ENCODE assay signal across 11 cellular contexts in the genomic region with DNA sequence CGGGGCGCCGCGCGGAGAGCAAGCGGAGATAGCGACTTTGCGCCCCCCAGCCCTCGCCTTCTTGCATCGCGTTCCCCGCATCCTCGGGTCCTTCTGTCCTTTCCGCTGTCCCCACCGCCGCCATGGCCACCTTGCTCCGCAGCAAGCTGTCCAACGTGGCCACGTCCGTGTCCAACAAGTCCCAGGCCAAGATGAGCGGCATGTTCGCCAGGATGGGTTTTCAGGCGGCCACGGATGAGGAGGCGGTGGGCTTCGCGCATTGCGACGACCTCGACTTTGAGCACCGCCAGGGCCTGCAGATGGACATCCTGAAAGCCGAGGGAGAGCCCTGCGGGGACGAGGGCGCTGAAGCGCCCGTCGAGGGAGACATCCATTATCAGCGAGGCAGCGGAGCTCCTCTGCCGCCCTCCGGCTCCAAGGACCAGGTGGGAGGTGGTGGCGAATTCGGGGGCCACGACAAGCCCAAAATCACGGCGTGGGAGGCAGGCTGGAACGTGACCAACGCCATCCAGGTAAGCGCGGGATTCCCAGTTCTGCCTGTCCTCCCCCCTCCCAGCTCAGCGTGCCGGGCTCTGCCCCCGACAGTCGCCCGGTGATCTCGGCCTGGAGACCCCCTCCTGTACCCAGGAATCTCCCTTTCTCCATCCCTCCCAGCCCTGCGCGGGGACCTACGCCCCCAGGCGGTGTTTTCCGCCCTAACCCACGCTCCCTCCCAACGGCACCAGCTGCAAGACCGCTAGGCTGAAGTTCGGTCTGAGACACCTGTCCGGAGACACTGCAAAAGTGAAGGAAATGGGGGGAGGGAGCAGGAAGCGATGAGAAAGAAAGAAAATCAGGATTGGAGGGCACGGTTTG. TPM values are rescaled to one million over a fixed set of nuclear protein-coding genes. Genes with fewer than 3 reads are reported as not detected.
DNase-seq lines count a peak whose midpoint lies in the region; ATAC-seq, FAIRE-seq and TF ChIP-seq lines count a peak whose summit lies in the region.
"Had no signal": no experiment of that assay in that cellular context is flagged by ENCODE, and none has a peak within 500 bp of the region (broad histone marks: within the 10 kb centered on the region; RNA-seq: fewer than 3 reads in every experiment).

No MANE protein-coding gene starts in this region.

- H3K27me3 ChIP-seq in A673 (replicated peaks; ENCODE audit: insufficient read depth, low read depth, low read length, poor library complexity): peaks cover 100% of the 10 kb centered on the region
- peaks cover 99% of the 10 kb centered on the region for H3K27me3 ChIP-seq in hepatocyte
- H3K27me3 ChIP-seq in gastroesophageal sphincter: peaks cover 100% of the 10 kb centered on the region
- H3K27me3 ChIP-seq: testis had no signal

- H3K4me2 ChIP-seq in OCI-LY7 (ENCODE audit: low read length): peak overlapping the region; percentile 50
- H3K4me2 ChIP-seq in hepatocyte: peak overlapping the region; percentile 70

- no peak overlapping the region for H3K9ac ChIP-seq in kidney (ENCODE audit: low read length in 2 of 2)

- no peaks in the 10 kb centered on the region for H3K9me2 ChIP-seq in OCI-LY7 (ENCODE audit: insufficient read depth, low read length)
- no peaks in the 10 kb centered on the region for H3K9me2 ChIP-seq in hepatocyte (replicated peaks; ENCODE audit: insufficient read depth)

- H3K4me1 ChIP-seq in A673 (ENCODE audit: insufficient read depth, low read length, poor library complexity, severe bottlenecking) (no peaks in the 10 kb centered on the region), OCI-LY7 (ENCODE audit: insufficient read depth, low read length, poor library complexity, severe bottlenecking) (peaks cover 13% of the 10 kb centered on the region), hepatocyte (ENCODE audit: insufficient read depth) (no peaks in the 10 kb centered on the region), kidney (ENCODE audit: control insufficient read depth in 1 of 2, insufficient read depth in 1 of 2, low read depth in 1 of 2, low read length in 2 of 2) (peaks cover 0 to 10% of the 10 kb centered on the region in 2 donors), gastroesophageal sphincter (peaks cover 0 to 56% (median 7%) of the 10 kb centered on the region in 3 donors)
- H3K4me1 ChIP-seq: testis had no signal

- TF ChIP-seq CTCF in A673 (conservative IDR thresholded peaks at IDR 0.05; ENCODE audit: low read depth, low read length): no peak
- peak; percentile 68 for TF ChIP-seq CTCF in OCI-LY7 (conservative IDR thresholded peaks at IDR 0.05; ENCODE audit: low read length)
- TF ChIP-seq CTCF in hepatocyte (IDR thresholded peaks at IDR 0.05; ENCODE audit: poor library complexity): no peak
- no peak for TF ChIP-seq CTCF in kidney (IDR thresholded peaks at IDR 0.05; ENCODE audit: borderline replicate concordance, extremely low read depth, insufficient read depth)
- no peak for TF ChIP-seq CTCF in gastroesophageal sphincter (IDR thresholded peaks at IDR 0.05)

- no peaks in the 10 kb centered on the region for H3K79me2 ChIP-seq in OCI-LY7 (ENCODE audit: insufficient read depth, low read depth, low read length)
- no peaks in the 10 kb centered on the region for H3K79me2 ChIP-seq in hepatocyte

- ATAC-seq in Right ventricle myocardium inferior (no peak), gastroesophageal sphincter (no peak)
- ATAC-seq: left lung had no signal

- H4K20me1 ChIP-seq in OCI-LY7 (ENCODE audit: insufficient read depth, low read length): no peaks in the 10 kb centered on the region
- H4K20me1 ChIP-seq in hepatocyte (ENCODE audit: insufficient read depth, poor library complexity, severe bottlenecking): no peaks in the 10 kb centered on the region

- no peak for DNase-seq in A673 (ENCODE audit: low spot score)
- peak; percentile 4 for DNase-seq in Daoy (ENCODE audit: low read depth)
- peak; percentile 75 for DNase-seq in OCI-LY7 (ENCODE audit: low spot score)
- no peak for DNase-seq in hepatocyte (ENCODE audit: low spot score)
- no peak for DNase-seq in NCI-H226
- no peak for DNase-seq in kidney
- DNase-seq in Right ventricle myocardium inferior (ENCODE audit: missing footprints): no peak
- DNase-seq: left lung, Peyer's patch, testis had no signal

- H3K36me3 ChIP-seq in A673 (ENCODE audit: insufficient read depth, low read length, poor library complexity, severe bottlenecking) (no peaks in the 10 kb centered on the region), OCI-LY7 (ENCODE audit: insufficient read depth, low read length) (no peaks in the 10 kb centered on the region), hepatocyte (replicated peaks; ENCODE audit: insufficient read depth, low read depth) (no peaks in the 10 kb centered on the region), kidney (ENCODE audit: control insufficient read depth in 1 of 2, insufficient read depth in 2 of 2, low read length in 2 of 2) (no peaks in the 10 kb centered on the region), gastroesophageal sphincter (no peaks in the 10 kb centered on the region)
- H3K36me3 ChIP-seq: left lung, Peyer's patch had no signal

- TF ChIP-seq POLR2A in gastroesophageal sphincter (IDR thresholded peaks at IDR 0.05): no peak

- TF ChIP-seq EP300 in gastroesophageal sphincter (IDR thresholded peaks at IDR 0.05): no peak

- intact Hi-C loops in A673 (cut with micrococcal nuclease; ENCODE audit: unreplicated experiment): no loop called here
- intact Hi-C loops in OCI-LY7 (cut with micrococcal nuclease; ENCODE audit: unreplicated experiment): no loop called here
- intact Hi-C loops in kidney (cut with DNase I): no loop called here
- intact Hi-C loops in Right ventricle myocardium inferior (cut with DNase I): no loop called here

- H3K27ac ChIP-seq in A673 (ENCODE audit: low read depth, low read length, poor library complexity, severe bottlenecking) (no peak overlapping the region), OCI-LY7 (ENCODE audit: low read depth, low read length, poor library complexity, severe bottlenecking) (no peak overlapping the region), hepatocyte (no peak overlapping the region), kidney (ENCODE audit: low read depth in 2 of 2, low read length in 2 of 2) (no peak overlapping the region), gastroesophageal sphincter (no peak overlapping the region)
- H3K27ac ChIP-seq: left lung, Peyer's patch, testis had no signal

- H2AFZ ChIP-seq in OCI-LY7 (ENCODE audit: low read length): no peak overlapping the region
- H2AFZ ChIP-seq in hepatocyte: no peak overlapping the region

- 3% methylated on average over 64 of the region's 69 CpGs for WGBS in hepatocyte (ENCODE audit: low lambda C conversion rate, missing lambda C conversion rate)
- 0% methylated on average over 2 of the region's 69 CpGs; no CpG with 5 or more reads in 1 of the 2 donors for WGBS in gastroesophageal sphincter (ENCODE audit: low coverage in 1 of 2), 2 donors

- POLR2A ChIA-PET in A673 (lab: Charles Lee; ENCODE audit: low non-redundant PET) (no interaction called here), OCI-LY7 (lab: Charles Lee) (interaction anchor here (0.6 kb wide), 1 partner anchor 66 kb away, joined by 4 read pairs; no protein-coding TSS in a partner anchor)

- H3K4me3 ChIP-seq in A673 (ENCODE audit: low read depth, low read length, poor library complexity, severe bottlenecking) (peak overlapping the region; percentile 17), OCI-LY7 (ENCODE audit: low read depth, low read length, poor library complexity, severe bottlenecking) (peak overlapping the region; percentile 18), hepatocyte (no peak overlapping the region), kidney (ENCODE audit: low read length in 2 of 2) (no peak overlapping the region), gastroesophageal sphincter (no peak overlapping the region)
- H3K4me3 ChIP-seq: left lung had no signal

- FAIRE-seq in kidney (lab: Jason Lieb, UNC): no peak

- no peaks in the 10 kb centered on the region for H3K9me3 ChIP-seq in A673 (ENCODE audit: low read depth, low read length, poor library complexity, severe bottlenecking)
- H3K9me3 ChIP-seq in OCI-LY7 (ENCODE audit: low read length): no peaks in the 10 kb centered on the region
- H3K9me3 ChIP-seq in hepatocyte (ENCODE audit: low read depth): no peaks in the 10 kb centered on the region
- no peaks in the 10 kb centered on the region for H3K9me3 ChIP-seq in kidney (ENCODE audit: control insufficient read depth in 1 of 2, low read length in 2 of 2)
- H3K9me3 ChIP-seq in gastroesophageal sphincter: peaks cover 0 to 4% (median 0%) of the 10 kb centered on the region in 3 donors
- H3K9me3 ChIP-seq: left lung, testis had no signal

- BruUV-seq in A673 (replicated peaks; lab: Mats Ljungman, UMichigan): no TSS peak
- no TSS peak for BruUV-seq in OCI-LY7 (replicated peaks; lab: Mats Ljungman, UMichigan)

- CTCF ChIA-PET in A673 (lab: Charles Lee): no interaction called here
- CTCF ChIA-PET in OCI-LY7 (lab: Charles Lee; ENCODE audit: unreplicated experiment): no interaction called here

RNA-seq across cellular contexts. Expression of gene SLC32A1, which starts 0.5 kb away (rescaled TPM):
- total RNA-seq in A673 (2021): not detected in 2 replicates
- total RNA-seq in Daoy (2014; rRNA removed; shearing (Covaris generic)): not detected in 2 replicates
- total RNA-seq in OCI-LY7 (2014; rRNA removed; shearing (Covaris generic)): not detected in 2 replicates
- not detected in 2 replicates for total RNA-seq in OCI-LY7 (2022)
- total RNA-seq in hepatocyte: not detected in 2 replicates
- polyA plus RNA-seq in hepatocyte: not detected in 2 replicates
- total RNA-seq in kidney: not detected
- polyA plus RNA-seq in kidney (ENCODE audit: insufficient read depth, low read depth, low replicate concordance): not detected
- total RNA-seq in Right ventricle myocardium inferior: not detected
- not detected for total RNA-seq in gastroesophageal sphincter
- total RNA-seq: left lung, Peyer's patch had no signal

RNA-seq across cellular contexts. Expression of gene ACTR5, which starts 23.4 kb away (rescaled TPM):
- total RNA-seq in A673 (2021) (11.2 and 11.5 TPM in 2 replicates), OCI-LY7 (2022) (12.3 and 14.4 TPM in 2 replicates), hepatocyte (5.4 and 8.5 TPM in 2 replicates), kidney (8.4 TPM), Right ventricle myocardium inferior (2.6 TPM), gastroesophageal sphincter (10 to 100 TPM in 1 of 4 donors, 1 to 10 TPM in 3; 7.8 to 13.9 (median 8.6) TPM)
- 13.3 and 14.9 TPM in 2 replicates for total RNA-seq in Daoy (2014; rRNA removed; shearing (Covaris generic))
- total RNA-seq in OCI-LY7 (2014; rRNA removed; shearing (Covaris generic)): 21.1 and 22.2 TPM in 2 replicates
- polyA plus RNA-seq in hepatocyte (8.1 and 10.1 TPM in 2 replicates), kidney (ENCODE audit: insufficient read depth, low read depth, low replicate concordance) (5.8 TPM)

Comparison
In these comparisons a context has a peak if more than half of its experiments do, and no peak if none do; other contexts are left out.
1. DNase-seq: peak in Daoy (single experiment) and OCI-LY7 (single experiment); none in A673 (single experiment), hepatocyte (single experiment), NCI-H226 (single experiment), kidney (single experiment) and Right ventricle myocardium inferior (single experiment).
2. H3K4me3 ChIP-seq: peak in A673 (single experiment) and OCI-LY7 (single experiment); none in hepatocyte (single experiment), kidney (0 of 2) and gastroesophageal sphincter (0 of 2).